18 cellular contexts compared by ENCODE assay signal in genomic region chr21:41562101-41563000, GRCh38. TPM values are rescaled to one million over a fixed set of nuclear protein-coding genes. Genes with fewer than 3 reads are reported as not detected.
DNase-seq lines count a peak whose midpoint lies in the region; ATAC-seq and TF ChIP-seq lines count a peak whose summit lies in the region.
"Had no signal": no experiment of that assay in that cellular context is flagged by ENCODE, and none has a peak within 500 bp of the region (broad histone marks: within the 10 kb centered on the region; RNA-seq: fewer than 3 reads in every experiment).

No MANE protein-coding gene starts in this region.

- ATAC-seq in esophagus mucosa (peak; percentile 18), lung (ENCODE audit: insufficient read depth, low FRiP score) (no peak), upper lobe of left lung (ENCODE audit: low FRiP score in 2 of 2) (peak; percentile 55 to 64), GM18505 (IDR thresholded peaks at IDR 0.05; ENCODE audit: unreplicated experiment) (no peak), GM21381 (IDR thresholded peaks at IDR 0.05; ENCODE audit: unreplicated experiment) (no peak)
- ATAC-seq: WTC11 had no signal

- peak in 1 of 4 donors; percentile 53 for TF ChIP-seq EP300 in upper lobe of left lung (IDR thresholded peaks at IDR 0.05)

- WGBS in lung, 2 donors = 72 to 83% methylated on average over 26 of the region's 26 CpGs
- WGBS in upper lobe of left lung, 2 donors = 75 to 79% methylated on average over 15 to 26 of the region's 26 CpGs

- no peaks in the 10 kb centered on the region for H3K36me3 ChIP-seq in lung (ENCODE audit: control insufficient read depth in 2 of 2, insufficient read depth in 2 of 2, low read length in 2 of 2)
- H3K36me3 ChIP-seq in upper lobe of left lung = no peaks in the 10 kb centered on the region
- H3K36me3 ChIP-seq: brain microvascular endothelial cell had no signal

- no peak for TF ChIP-seq CTCF in lung (IDR thresholded peaks at IDR 0.05; ENCODE audit: control extremely low read depth, extremely low read depth)
- no peak for TF ChIP-seq CTCF in upper lobe of left lung (IDR thresholded peaks at IDR 0.05)

- DNase-seq in HuH-7 (ENCODE audit: low spot score) (peak; percentile 19), lung (ENCODE audit: low spot score) (peak; percentile 68), upper lobe of left lung (peak; percentile 71 to 83), DMS153 (lab: John Stamatoyannopoulos, UW) (no peak)
- DNase-seq: activated naive CD4-positive, alpha-beta T cell treated with anti-CD3 and anti-CD28 coated beads for 36 hours; brain microvascular endothelial cell; CD4-positive, CD25-positive, alpha-beta regulatory T cell; effector CD8-positive, alpha-beta T cell; immature natural killer cell; NCI-H1417 treated with DMSO at 0.1 percent for 48 hours; psoas muscle; stimulated activated CD4-positive, alpha-beta T cell treated with anti-CD3 and anti-CD28 coated beads, Interleukin-1b, Interleukin-23, amount 100 ng/mL, for 48 hours; trophoblast cell had no signal

- TF ChIP-seq POLR2A in upper lobe of left lung (IDR thresholded peaks at IDR 0.05) (no peak), GM18505 (IDR thresholded peaks at IDR 0.05; ENCODE audit: borderline replicate concordance, extremely low read depth, insufficient read depth, insufficient read length) (no peak)

- no peak overlapping the region for H3K27ac ChIP-seq in lung (ENCODE audit: low read depth in 1 of 2, low read length in 1 of 2)
- H3K27ac ChIP-seq in upper lobe of left lung = peak overlapping the region in 1 of 4 donors; percentile 26
- H3K27ac ChIP-seq: brain microvascular endothelial cell, psoas muscle had no signal

- no peaks in the 10 kb centered on the region for H3K27me3 ChIP-seq in lung (ENCODE audit: control insufficient read depth, insufficient read depth)
- H3K27me3 ChIP-seq in upper lobe of left lung = no peaks in the 10 kb centered on the region
- H3K27me3 ChIP-seq: brain microvascular endothelial cell had no signal

- no peak overlapping the region for H3K4me3 ChIP-seq in lung
- H3K4me3 ChIP-seq in upper lobe of left lung = no peak overlapping the region
- H3K4me3 ChIP-seq: psoas muscle had no signal

- no peaks in the 10 kb centered on the region for H3K4me1 ChIP-seq in lung (ENCODE audit: control insufficient read depth in 2 of 2, insufficient read depth in 2 of 2, low read length in 2 of 2)
- peaks cover 0 to 19% (median 0%) of the 10 kb centered on the region in 4 donors for H3K4me1 ChIP-seq in upper lobe of left lung
- H3K4me1 ChIP-seq: psoas muscle had no signal

- H3K9me3 ChIP-seq in lung (ENCODE audit: control insufficient read depth in 2 of 2, insufficient read depth in 1 of 2, low read length in 1 of 2) (no peaks in the 10 kb centered on the region), upper lobe of left lung (no peaks in the 10 kb centered on the region)
- H3K9me3 ChIP-seq: psoas muscle had no signal

RNA-seq across cellular contexts. Expression of gene TMPRSS2, which starts 54.4 kb away (rescaled TPM):
- 41.6 TPM for total RNA-seq in esophagus mucosa
- 100 to 1,000 TPM in 1 of 2 donors, 10 to 100 TPM in 1; 94.5 to 130 TPM for total RNA-seq in lung
- 10 to 100 TPM; 46.2 to 50.0 TPM for polyA plus RNA-seq in lung
- 100 to 1,000 TPM in 3 of 6 donors, 10 to 100 TPM in 3; 65.3 to 195 (median 98.5) TPM for total RNA-seq in upper lobe of left lung
- total RNA-seq: activated naive CD4-positive, alpha-beta T cell treated with anti-CD3 and anti-CD28 coated beads for 36 hours; CD4-positive, CD25-positive, alpha-beta regulatory T cell; fibroblast of villous mesenchyme had no signal
- polyA plus RNA-seq: CD4-positive, CD25-positive, alpha-beta regulatory T cell; immature natural killer cell had no signal

Comparison
In these comparisons a context has a peak if more than half of its experiments do, and no peak if none do; other contexts are left out.
1. ATAC-seq: peak in esophagus mucosa (single experiment) and upper lobe of left lung (2 of 2); none in lung (single experiment), GM18505 (single experiment) and GM21381 (single experiment).